Comparison of ENCODE assay signal across 1 cellular context in the genomic region with DNA sequence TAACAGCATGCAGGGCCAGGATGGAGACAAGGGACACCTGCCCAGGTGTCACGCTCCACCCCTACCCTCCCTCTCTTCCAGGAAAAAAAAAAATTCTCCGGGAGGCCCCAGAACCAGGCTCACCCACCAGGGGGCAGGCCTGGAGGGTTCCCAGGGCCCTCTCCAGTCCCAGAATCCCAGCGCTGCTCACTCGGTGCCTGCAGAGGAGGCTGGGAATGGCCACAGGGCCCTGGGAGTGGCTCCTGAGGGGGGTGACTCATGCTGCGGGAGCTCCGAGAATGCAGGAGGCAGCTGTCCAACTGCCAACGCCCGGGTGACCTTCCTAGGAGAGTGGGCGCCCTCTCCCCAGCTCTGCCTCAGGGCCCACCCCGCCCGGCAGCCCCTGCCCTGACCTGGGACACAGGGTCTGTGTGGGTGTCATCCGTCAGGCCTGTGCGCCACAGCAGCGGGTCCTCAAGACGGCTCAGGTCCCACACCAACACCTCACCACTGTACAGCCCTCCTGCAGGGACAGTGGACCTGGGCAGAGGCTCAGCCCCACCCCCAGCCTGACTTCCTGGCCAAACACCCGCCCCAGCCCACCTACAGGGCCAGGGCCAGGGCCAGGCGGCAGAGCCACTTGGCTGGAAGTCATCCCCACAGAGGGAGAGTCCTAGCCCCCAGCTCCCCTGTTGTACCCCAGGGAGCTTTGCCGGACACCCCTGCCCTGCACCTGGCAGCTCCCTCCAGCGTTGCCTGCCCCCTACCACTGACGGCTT.
TF ChIP-seq lines count a peak whose summit lies in the region.

No MANE protein-coding gene starts in this region.

TF ChIP-seq in HepG2, 621 proteins besides CTCF, POLR2A, EP300 and RAD21 (continued from another document and continues in another):
- TF ChIP-seq, protein P1, sequence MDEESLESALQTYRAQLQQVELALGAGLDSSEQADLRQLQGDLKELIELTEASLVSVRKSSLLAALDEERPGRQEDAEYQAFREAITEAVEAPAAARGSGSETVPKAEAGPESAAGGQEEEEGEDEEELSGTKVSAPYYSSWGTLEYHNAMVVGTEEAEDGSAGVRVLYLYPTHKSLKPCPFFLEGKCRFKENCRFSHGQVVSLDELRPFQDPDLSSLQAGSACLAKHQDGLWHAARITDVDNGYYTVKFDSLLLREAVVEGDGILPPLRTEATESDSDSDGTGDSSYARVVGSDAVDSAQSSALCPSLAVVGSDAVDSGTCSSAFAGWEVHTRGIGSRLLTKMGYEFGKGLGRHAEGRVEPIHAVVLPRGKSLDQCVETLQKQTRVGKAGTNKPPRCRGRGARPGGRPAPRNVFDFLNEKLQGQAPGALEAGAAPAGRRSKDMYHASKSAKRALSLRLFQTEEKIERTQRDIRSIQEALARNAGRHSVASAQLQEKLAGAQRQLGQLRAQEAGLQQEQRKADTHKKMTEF (CRISPR knock-in tag; IDR thresholded peaks at IDR 0.05), result 0 out of 2 replicates have a peak, but pooled peaks have one; percentile 59
- TF ChIP-seq SIN3A (IDR thresholded peaks at IDR 0.05; ENCODE audit: borderline replicate concordance, low read depth, low read length) (peak; percentile 34; the same call in 1 of the 2 replicates), JUN (CRISPR knock-in tag; IDR thresholded peaks at IDR 0.05) (peak; percentile 94), SP5 (CRISPR knock-in tag; IDR thresholded peaks at IDR 0.05; ENCODE audit: borderline replicate concordance, low read depth) (peak; percentile 31; the same call in 1 of the 2 replicates), DPF2 (CRISPR knock-in tag; IDR thresholded peaks at IDR 0.05; ENCODE audit: borderline replicate concordance, low read depth) (no peak; the same call in 1 of the 2 replicates), TMF1 (CRISPR knock-in tag; IDR thresholded peaks at IDR 0.05; ENCODE audit: low read depth) (0 out of 2 replicates have a peak, but pooled peaks have one; percentile 27), ARID2 (CRISPR knock-in tag; IDR thresholded peaks at IDR 0.05; ENCODE audit: borderline replicate concordance) (0 out of 2 replicates have a peak, but pooled peaks have one; percentile 76), ATF7-NPFF (CRISPR knock-in tag; IDR thresholded peaks at IDR 0.05; ENCODE audit: low read depth) (peak; percentile 67; the same call in 1 of the 2 replicates), ZNF496 (CRISPR knock-in tag; IDR thresholded peaks at IDR 0.05; ENCODE audit: insufficient replicate concordance) (no peak), HDAC2 (CRISPR knock-in tag; IDR thresholded peaks at IDR 0.05) (peak; percentile 35; the same call in 1 of the 2 replicates), REPIN1 (CRISPR knock-in tag; IDR thresholded peaks at IDR 0.05; ENCODE audit: borderline replicate concordance, low read depth) (0 out of 2 replicates have a peak, but pooled peaks have one; percentile 19), AHR (CRISPR knock-in tag; IDR thresholded peaks at IDR 0.05) (peak; percentile 76; the same call in 1 of the 2 replicates), ZNF772 (CRISPR knock-in tag; IDR thresholded peaks at IDR 0.05) (no peak), RARA (CRISPR knock-in tag; IDR thresholded peaks at IDR 0.05) (peak; percentile 44), ZFP62 (CRISPR knock-in tag; IDR thresholded peaks at IDR 0.05) (no peak), ZNF891 (CRISPR knock-in tag; IDR thresholded peaks at IDR 0.05) (peak; percentile 63; the same call in 1 of the 2 replicates), NR2F6 (IDR thresholded peaks at IDR 0.05) (peak; percentile 45; the same call in 1 of the 2 replicates), NR2F6 (CRISPR knock-in tag; IDR thresholded peaks at IDR 0.05) (peak; percentile 64; the same call in 1 of the 2 replicates), HOXA5 (CRISPR knock-in tag; IDR thresholded peaks at IDR 0.05) (0 out of 2 replicates have a peak, but pooled peaks have one; percentile 26), TBX3 (IDR thresholded peaks at IDR 0.05; ENCODE audit: borderline replicate concordance) (no peak), MEIS2 (CRISPR knock-in tag; IDR thresholded peaks at IDR 0.05) (peak; percentile 57; the same call in 1 of the 2 replicates), BORCS8-MEF2B (CRISPR knock-in tag; IDR thresholded peaks at IDR 0.05) (peak; percentile 13; the same call in 1 of the 2 replicates), SMARCC2 (IDR thresholded peaks at IDR 0.05) (no peak), DMAP1 (CRISPR knock-in tag; IDR thresholded peaks at IDR 0.05) (peak; percentile 73), SNAPC2 (CRISPR knock-in tag; IDR thresholded peaks at IDR 0.05) (peak; percentile 11; the same call in 1 of the 2 replicates), KDM1A (CRISPR knock-in tag; IDR thresholded peaks at IDR 0.05) (0 out of 2 replicates have a peak, but pooled peaks have one; percentile 23), JUND (CRISPR knock-in tag; IDR thresholded peaks at IDR 0.05) (peak; percentile 98), ZNF878 (CRISPR knock-in tag; IDR thresholded peaks at IDR 0.05) (peak; percentile 42; the same call in 1 of the 2 replicates), KLF6 (CRISPR knock-in tag; IDR thresholded peaks at IDR 0.05) (peak; percentile 22; the same call in 1 of the 2 replicates), NR2F1 (CRISPR knock-in tag; IDR thresholded peaks at IDR 0.05) (peak in 1 of 2 experiments; percentile 17; a peak in 1 of 4 replicates), TAF1 (CRISPR knock-in tag; IDR thresholded peaks at IDR 0.05) (peak; percentile 30; the same call in 1 of the 2 replicates), ZNF30 (CRISPR knock-in tag; IDR thresholded peaks at IDR 0.05) (no peak)
- TF ChIP-seq, protein P2, sequence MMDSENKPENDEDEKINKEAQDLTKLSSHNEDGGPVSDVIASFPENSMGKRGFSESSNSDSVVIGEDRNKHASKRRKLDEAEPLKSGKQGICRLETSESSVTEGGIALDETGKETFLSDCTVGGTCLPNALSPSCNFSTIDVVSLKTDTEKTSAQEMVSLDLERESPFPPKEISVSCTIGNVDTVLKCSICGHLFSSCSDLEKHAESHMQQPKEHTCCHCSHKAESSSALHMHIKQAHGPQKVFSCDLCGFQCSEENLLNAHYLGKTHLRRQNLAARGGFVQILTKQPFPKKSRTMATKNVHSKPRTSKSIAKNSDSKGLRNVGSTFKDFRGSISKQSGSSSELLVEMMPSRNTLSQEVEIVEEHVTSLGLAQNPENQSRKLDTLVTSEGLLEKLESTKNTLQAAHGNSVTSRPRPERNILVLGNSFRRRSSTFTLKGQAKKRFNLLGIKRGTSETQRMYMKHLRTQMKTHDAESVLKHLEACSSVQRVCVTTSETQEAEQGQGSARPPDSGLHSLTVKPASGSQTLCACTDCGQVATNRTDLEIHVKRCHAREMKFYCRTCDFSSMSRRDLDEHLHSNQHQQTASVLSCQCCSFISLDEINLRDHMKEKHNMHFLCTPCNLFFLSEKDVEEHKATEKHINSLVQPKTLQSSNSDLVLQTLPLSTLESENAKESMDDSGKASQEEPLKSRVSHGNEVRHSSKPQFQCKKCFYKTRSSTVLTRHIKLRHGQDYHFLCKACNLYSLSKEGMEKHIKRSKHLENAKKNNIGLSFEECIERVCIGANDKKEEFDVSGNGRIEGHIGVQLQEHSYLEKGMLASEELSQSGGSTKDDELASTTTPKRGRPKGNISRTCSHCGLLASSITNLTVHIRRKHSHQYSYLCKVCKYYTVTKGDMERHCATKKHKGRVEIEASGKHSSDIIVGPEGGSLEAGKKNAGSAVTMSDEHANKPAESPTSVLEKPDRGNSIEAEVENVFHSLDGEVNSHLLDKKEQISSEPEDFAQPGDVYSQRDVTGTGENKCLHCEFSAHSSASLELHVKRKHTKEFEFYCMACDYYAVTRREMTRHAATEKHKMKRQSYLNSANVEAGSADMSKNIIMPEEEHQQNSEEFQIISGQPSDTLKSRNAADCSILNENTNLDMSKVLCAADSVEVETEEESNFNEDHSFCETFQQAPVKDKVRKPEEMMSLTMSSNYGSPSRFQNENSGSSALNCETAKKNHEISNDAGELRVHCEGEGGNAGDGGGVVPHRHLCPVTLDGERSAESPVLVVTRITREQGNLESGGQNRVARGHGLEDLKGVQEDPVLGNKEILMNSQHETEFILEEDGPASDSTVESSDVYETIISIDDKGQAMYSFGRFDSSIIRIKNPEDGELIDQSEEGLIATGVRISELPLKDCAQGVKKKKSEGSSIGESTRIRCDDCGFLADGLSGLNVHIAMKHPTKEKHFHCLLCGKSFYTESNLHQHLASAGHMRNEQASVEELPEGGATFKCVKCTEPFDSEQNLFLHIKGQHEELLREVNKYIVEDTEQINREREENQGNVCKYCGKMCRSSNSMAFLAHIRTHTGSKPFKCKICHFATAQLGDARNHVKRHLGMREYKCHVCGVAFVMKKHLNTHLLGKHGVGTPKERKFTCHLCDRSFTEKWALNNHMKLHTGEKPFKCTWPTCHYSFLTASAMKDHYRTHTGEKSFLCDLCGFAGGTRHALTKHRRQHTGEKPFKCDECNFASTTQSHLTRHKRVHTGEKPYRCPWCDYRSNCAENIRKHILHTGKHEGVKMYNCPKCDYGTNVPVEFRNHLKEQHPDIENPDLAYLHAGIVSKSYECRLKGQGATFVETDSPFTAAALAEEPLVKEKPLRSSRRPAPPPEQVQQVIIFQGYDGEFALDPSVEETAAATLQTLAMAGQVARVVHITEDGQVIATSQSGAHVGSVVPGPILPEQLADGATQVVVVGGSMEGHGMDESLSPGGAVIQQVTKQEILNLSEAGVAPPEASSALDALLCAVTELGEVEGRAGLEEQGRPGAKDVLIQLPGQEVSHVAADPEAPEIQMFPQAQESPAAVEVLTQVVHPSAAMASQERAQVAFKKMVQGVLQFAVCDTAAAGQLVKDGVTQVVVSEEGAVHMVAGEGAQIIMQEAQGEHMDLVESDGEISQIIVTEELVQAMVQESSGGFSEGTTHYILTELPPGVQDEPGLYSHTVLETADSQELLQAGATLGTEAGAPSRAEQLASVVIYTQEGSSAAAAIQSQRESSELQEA (CRISPR knock-in tag; IDR thresholded peaks at IDR 0.05; ENCODE audit: not compliant biosample characterization), result no peak
- TF ChIP-seq, protein P3, sequence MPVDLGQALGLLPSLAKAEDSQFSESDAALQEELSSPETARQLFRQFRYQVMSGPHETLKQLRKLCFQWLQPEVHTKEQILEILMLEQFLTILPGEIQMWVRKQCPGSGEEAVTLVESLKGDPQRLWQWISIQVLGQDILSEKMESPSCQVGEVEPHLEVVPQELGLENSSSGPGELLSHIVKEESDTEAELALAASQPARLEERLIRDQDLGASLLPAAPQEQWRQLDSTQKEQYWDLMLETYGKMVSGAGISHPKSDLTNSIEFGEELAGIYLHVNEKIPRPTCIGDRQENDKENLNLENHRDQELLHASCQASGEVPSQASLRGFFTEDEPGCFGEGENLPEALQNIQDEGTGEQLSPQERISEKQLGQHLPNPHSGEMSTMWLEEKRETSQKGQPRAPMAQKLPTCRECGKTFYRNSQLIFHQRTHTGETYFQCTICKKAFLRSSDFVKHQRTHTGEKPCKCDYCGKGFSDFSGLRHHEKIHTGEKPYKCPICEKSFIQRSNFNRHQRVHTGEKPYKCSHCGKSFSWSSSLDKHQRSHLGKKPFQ (CRISPR knock-in tag; IDR thresholded peaks at IDR 0.05; ENCODE audit: insufficient replicate concordance), result peak; percentile 54
- TF ChIP-seq, protein P4, sequence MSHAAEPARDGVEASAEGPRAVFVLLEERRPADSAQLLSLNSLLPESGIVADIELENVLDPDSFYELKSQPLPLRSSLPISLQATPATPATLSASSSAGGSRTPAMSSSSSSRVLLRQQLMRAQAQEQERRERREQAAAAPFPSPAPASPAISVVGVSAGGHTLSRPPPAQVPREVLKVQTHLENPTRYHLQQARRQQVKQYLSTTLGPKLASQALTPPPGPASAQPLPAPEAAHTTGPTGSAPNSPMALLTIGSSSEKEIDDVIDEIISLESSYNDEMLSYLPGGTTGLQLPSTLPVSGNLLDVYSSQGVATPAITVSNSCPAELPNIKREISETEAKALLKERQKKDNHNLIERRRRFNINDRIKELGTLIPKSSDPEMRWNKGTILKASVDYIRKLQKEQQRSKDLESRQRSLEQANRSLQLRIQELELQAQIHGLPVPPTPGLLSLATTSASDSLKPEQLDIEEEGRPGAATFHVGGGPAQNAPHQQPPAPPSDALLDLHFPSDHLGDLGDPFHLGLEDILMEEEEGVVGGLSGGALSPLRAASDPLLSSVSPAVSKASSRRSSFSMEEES (CRISPR knock-in tag; IDR thresholded peaks at IDR 0.05), result peak; percentile 35; the same call in 1 of the 2 replicates
- TF ChIP-seq, protein P5, sequence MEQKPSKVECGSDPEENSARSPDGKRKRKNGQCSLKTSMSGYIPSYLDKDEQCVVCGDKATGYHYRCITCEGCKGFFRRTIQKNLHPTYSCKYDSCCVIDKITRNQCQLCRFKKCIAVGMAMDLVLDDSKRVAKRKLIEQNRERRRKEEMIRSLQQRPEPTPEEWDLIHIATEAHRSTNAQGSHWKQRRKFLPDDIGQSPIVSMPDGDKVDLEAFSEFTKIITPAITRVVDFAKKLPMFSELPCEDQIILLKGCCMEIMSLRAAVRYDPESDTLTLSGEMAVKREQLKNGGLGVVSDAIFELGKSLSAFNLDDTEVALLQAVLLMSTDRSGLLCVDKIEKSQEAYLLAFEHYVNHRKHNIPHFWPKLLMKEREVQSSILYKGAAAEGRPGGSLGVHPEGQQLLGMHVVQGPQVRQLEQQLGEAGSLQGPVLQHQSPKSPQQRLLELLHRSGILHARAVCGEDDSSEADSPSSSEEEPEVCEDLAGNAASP (CRISPR knock-in tag; IDR thresholded peaks at IDR 0.05; ENCODE audit: borderline replicate concordance), result peak; percentile 18; the same call in 1 of the 2 replicates
- TF ChIP-seq, protein P6, sequence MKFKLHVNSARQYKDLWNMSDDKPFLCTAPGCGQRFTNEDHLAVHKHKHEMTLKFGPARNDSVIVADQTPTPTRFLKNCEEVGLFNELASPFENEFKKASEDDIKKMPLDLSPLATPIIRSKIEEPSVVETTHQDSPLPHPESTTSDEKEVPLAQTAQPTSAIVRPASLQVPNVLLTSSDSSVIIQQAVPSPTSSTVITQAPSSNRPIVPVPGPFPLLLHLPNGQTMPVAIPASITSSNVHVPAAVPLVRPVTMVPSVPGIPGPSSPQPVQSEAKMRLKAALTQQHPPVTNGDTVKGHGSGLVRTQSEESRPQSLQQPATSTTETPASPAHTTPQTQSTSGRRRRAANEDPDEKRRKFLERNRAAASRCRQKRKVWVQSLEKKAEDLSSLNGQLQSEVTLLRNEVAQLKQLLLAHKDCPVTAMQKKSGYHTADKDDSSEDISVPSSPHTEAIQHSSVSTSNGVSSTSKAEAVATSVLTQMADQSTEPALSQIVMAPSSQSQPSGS (CRISPR knock-in tag; IDR thresholded peaks at IDR 0.05), result 0 out of 2 replicates have a peak, but pooled peaks have one; percentile 34
